In the genomic region with DNA sequence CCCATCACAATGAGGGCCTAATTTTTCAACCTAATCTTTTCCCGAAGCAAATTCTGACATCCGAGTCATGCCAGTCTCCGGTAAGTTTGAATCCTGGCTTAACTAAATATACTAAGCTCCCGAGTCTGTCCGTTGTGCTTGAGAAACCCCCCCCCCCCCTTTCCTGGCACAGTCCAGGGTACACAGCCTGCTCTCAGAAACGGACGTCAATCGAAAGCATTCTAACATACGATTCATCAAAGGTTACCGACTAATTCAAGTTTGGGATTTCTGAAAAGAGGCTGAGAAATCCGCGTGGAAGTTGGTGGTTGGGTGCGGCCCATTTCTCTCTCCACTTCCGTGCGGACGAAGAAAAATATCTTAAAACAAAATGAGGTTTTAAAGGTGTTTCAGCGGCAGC, we compare ENCODE assay signal across 6 cellular contexts. TPM values are rescaled to one million over a fixed set of nuclear protein-coding genes. Genes with fewer than 3 reads are reported as not detected.
DNase-seq lines count a peak whose midpoint lies in the region; ATAC-seq and TF ChIP-seq lines count a peak whose summit lies in the region.

No MANE protein-coding gene starts in this region.

- H3K4me3 ChIP-seq in GM23248, result peak overlapping the region; percentile 88
- H3K4me3 ChIP-seq in astrocyte of the spinal cord (ENCODE audit: low read depth, low read length), result peak overlapping the region; percentile 98

- H3K9me3 ChIP-seq in GM23248 (ENCODE audit: low read depth), result no peaks in the 10 kb centered on the region

- ATAC-seq in natural killer cell (no peak), HG03139 (IDR thresholded peaks at IDR 0.05; ENCODE audit: unreplicated experiment) (no peak)

- no peaks in the 10 kb centered on the region for H3K9me3 Mint-ChIP-seq in natural killer cell

- TF ChIP-seq CTCF in astrocyte of the spinal cord (IDR thresholded peaks at IDR 0.05; ENCODE audit: low read depth, low read length), result no peak
- TF ChIP-seq CTCF in natural killer cell (IDR thresholded peaks at IDR 0.05), result no peak

- H4K20me1 ChIP-seq in GM23248 (ENCODE audit: insufficient read depth), result no peaks in the 10 kb centered on the region; the same call in 1 of the 2 replicates

- H3K4me1 Mint-ChIP-seq in natural killer cell, result peaks cover 24 to 28% of the 10 kb centered on the region in 2 donors

- WGBS in GM23248 (ENCODE audit: low coverage in 1 of 2, low lambda C conversion rate in 2 of 2, missing lambda C conversion rate in 2 of 2), 2 experiments, result 1% methylated on average over 16 to 17 of the region's 17 CpGs

- no peaks in the 10 kb centered on the region for H3K36me3 ChIP-seq in GM23248 (ENCODE audit: low read depth)

- DNase-seq in GM23248 (peak; percentile 42), astrocyte of the spinal cord (ENCODE audit: low read depth, low spot score) (no peak), natural killer cell (no peak), HPDE6-E6E7 (ENCODE audit: extremely low spot score) (no peak), NCI-H128 (lab: John Stamatoyannopoulos, UW; ENCODE audit: unreplicated experiment) (no peak)

- H3K9ac ChIP-seq in GM23248, result peak overlapping the region; percentile 89

- no peaks in the 10 kb centered on the region for H3K36me3 Mint-ChIP-seq in natural killer cell

- H3K27ac Mint-ChIP-seq in natural killer cell, result peak overlapping the region; percentile 78 to 80

- peak overlapping the region; percentile 57 for H3K27ac ChIP-seq in GM23248

- H3K4me3 Mint-ChIP-seq in natural killer cell, result peak overlapping the region; percentile 92

- peaks cover 63% of the 10 kb centered on the region for H3K79me2 ChIP-seq in GM23248 (ENCODE audit: insufficient read depth)

- peak overlapping the region; percentile 91 for H3K4me2 ChIP-seq in GM23248 (ENCODE audit: unreplicated experiment)

- intact Hi-C loops in natural killer cell (cut with micrococcal nuclease), result loop anchor here (1.0 to 5.0 kb wide), 3 partner anchors 49 to 268 kb away; partner anchors contain the start of genes NAAA, NUP54 and USO1

- H3K27me3 Mint-ChIP-seq in natural killer cell (ENCODE audit: low read depth in 2 of 2), result peaks cover 2 to 7% of the 10 kb centered on the region in 2 donors

- H2AFZ ChIP-seq in GM23248, result peak overlapping the region; percentile 99

- H3F3A ChIP-seq in GM23248 (ENCODE audit: insufficient read depth), result peaks cover 15% of the 10 kb centered on the region

- H3K4me1 ChIP-seq in GM23248 (ENCODE audit: insufficient read depth), result peaks cover 22% of the 10 kb centered on the region

- no peaks in the 10 kb centered on the region for H3K9me2 ChIP-seq in GM23248 (ENCODE audit: insufficient read depth)

- in situ Hi-C loops in GM23248 (cut with MboI), result no loop called here
- in situ Hi-C loops in astrocyte of the spinal cord (cut with HindIII; ENCODE audit: low sequenced_read_pairs), result no loop called here

- no peaks in the 10 kb centered on the region for H3K27me3 ChIP-seq in GM23248 (replicated peaks; ENCODE audit: insufficient read depth)

RNA-seq across cellular contexts. Expression of gene SDAD1, which starts 0.6 kb away (rescaled TPM):
- total RNA-seq in GM23248 (2014; rRNA removed; shearing (Covaris generic)), result 34.2 and 68.8 TPM in 2 replicates
- polyA plus RNA-seq in GM23248 (2016; fragmentation: Nextera tagmentation; extraction: Ambion mirVana), result 69.5 and 76.2 TPM in 2 replicates
- 10 to 100 TPM; 32.5 to 52.2 (median 39.7) TPM for total RNA-seq in natural killer cell

RNA-seq across cellular contexts. Expression of gene CXCL9, which starts 17.2 kb away (rescaled TPM):
- not detected in 2 replicates for total RNA-seq in GM23248 (2014; rRNA removed; shearing (Covaris generic))
- not detected in 2 replicates for polyA plus RNA-seq in GM23248 (2016; fragmentation: Nextera tagmentation; extraction: Ambion mirVana)
- not detected for total RNA-seq in natural killer cell

RNA-seq across cellular contexts. Expression of gene CXCL10, which starts 33.2 kb away (rescaled TPM):
- not detected in 2 replicates for total RNA-seq in GM23248 (2014; rRNA removed; shearing (Covaris generic))
- not detected in 2 replicates for polyA plus RNA-seq in GM23248 (2016; fragmentation: Nextera tagmentation; extraction: Ambion mirVana)
- not detected for total RNA-seq in natural killer cell

RNA-seq across cellular contexts. Expression of gene CXCL11, which starts 45.7 kb away (rescaled TPM):
- not detected in 2 replicates for total RNA-seq in GM23248 (2014; rRNA removed; shearing (Covaris generic))
- polyA plus RNA-seq in GM23248 (2016; fragmentation: Nextera tagmentation; extraction: Ambion mirVana), result not detected in 2 replicates
- total RNA-seq in natural killer cell, result not detected

RNA-seq across cellular contexts. Expression of gene NAAA, which starts 49.3 kb away (rescaled TPM):
- 45.1 and 56.4 TPM in 2 replicates for total RNA-seq in GM23248 (2014; rRNA removed; shearing (Covaris generic))
- polyA plus RNA-seq in GM23248 (2016; fragmentation: Nextera tagmentation; extraction: Ambion mirVana), result 34.3 and 35.7 TPM in 2 replicates
- total RNA-seq in natural killer cell, result 10 to 100 TPM; 37.8 to 56.3 (median 43.4) TPM
